Comparison of ENCODE assay signal across 8 cellular contexts in genomic region chr2:11746807-11747459, GRCh38. TPM values are rescaled to one million over a fixed set of nuclear protein-coding genes. Genes with fewer than 3 reads are reported as not detected.
DNase-seq lines count a peak whose midpoint lies in the region; ATAC-seq and TF ChIP-seq lines count a peak whose summit lies in the region.

No MANE protein-coding gene starts in this region.

- H3K4me1 Mint-ChIP-seq in activated CD4-positive, alpha-beta T cell treated with anti-CD3 and anti-CD28 coated beads for 36 hours: peaks cover 80% of the 10 kb centered on the region
- peaks cover 74% of the 10 kb centered on the region for H3K4me1 Mint-ChIP-seq in activated CD8-positive, alpha-beta memory T cell treated with anti-CD3 and anti-CD28 coated beads, Interleukin-2, amount 10 ng/mL, durations not matched to agents 7 days and 5 days
- H3K4me1 Mint-ChIP-seq in glutamatergic neuron (ENCODE audit: low read depth, unreplicated experiment): peaks cover 45% of the 10 kb centered on the region

- no peaks in the 10 kb centered on the region for H3K9me3 ChIP-seq in Karpas-422 (ENCODE audit: low read length)
- H3K9me3 ChIP-seq in parathyroid adenoma (ENCODE audit: control insufficient read depth, low read length): no peaks in the 10 kb centered on the region

- peaks cover 3% of the 10 kb centered on the region for H3K36me3 Mint-ChIP-seq in activated CD4-positive, alpha-beta T cell treated with anti-CD3 and anti-CD28 coated beads for 36 hours (ENCODE audit: low read depth)
- H3K36me3 Mint-ChIP-seq in activated CD8-positive, alpha-beta memory T cell treated with anti-CD3 and anti-CD28 coated beads, Interleukin-2, amount 10 ng/mL, durations not matched to agents 7 days and 5 days: peaks cover 6% of the 10 kb centered on the region
- H3K36me3 Mint-ChIP-seq in glutamatergic neuron (ENCODE audit: unreplicated experiment): no peaks in the 10 kb centered on the region

- peaks cover 63% of the 10 kb centered on the region for H3K4me1 ChIP-seq in Karpas-422 (ENCODE audit: low read length)
- H3K4me1 ChIP-seq in parathyroid adenoma: peaks cover 16% of the 10 kb centered on the region

- no peaks in the 10 kb centered on the region for H3K9me2 ChIP-seq in Karpas-422 (replicated peaks; ENCODE audit: insufficient read depth, low read length)

- H3K27me3 Mint-ChIP-seq in activated CD4-positive, alpha-beta T cell treated with anti-CD3 and anti-CD28 coated beads for 36 hours: no peaks in the 10 kb centered on the region
- no peaks in the 10 kb centered on the region for H3K27me3 Mint-ChIP-seq in activated CD8-positive, alpha-beta memory T cell treated with anti-CD3 and anti-CD28 coated beads, Interleukin-2, amount 10 ng/mL, durations not matched to agents 7 days and 5 days
- peaks cover 18% of the 10 kb centered on the region for H3K27me3 Mint-ChIP-seq in glutamatergic neuron (ENCODE audit: unreplicated experiment)

- POLR2A ChIA-PET in activated CD4-positive, alpha-beta T cell treated with anti-CD3 and anti-CD28 coated beads for 36 hours (lab: Charles Lee): interaction anchor here (1.0 kb wide), 1 partner anchor 36 kb away, joined by 3 read pairs; no protein-coding TSS in a partner anchor

- H4K20me1 ChIP-seq in Karpas-422 (ENCODE audit: insufficient read depth, low read depth, low read length): peaks cover 56% of the 10 kb centered on the region

- H2AFZ ChIP-seq in Karpas-422 (ENCODE audit: low read length): 0 out of 2 replicates have a peak overlapping the region, but pooled peaks have one; percentile 37
- H2AFZ ChIP-seq in parathyroid adenoma: peak overlapping the region; percentile 72

- H3K9me3 Mint-ChIP-seq in activated CD4-positive, alpha-beta T cell treated with anti-CD3 and anti-CD28 coated beads for 36 hours (ENCODE audit: low read depth): no peaks in the 10 kb centered on the region
- H3K9me3 Mint-ChIP-seq in activated CD8-positive, alpha-beta memory T cell treated with anti-CD3 and anti-CD28 coated beads, Interleukin-2, amount 10 ng/mL, durations not matched to agents 7 days and 5 days (ENCODE audit: low read depth): no peaks in the 10 kb centered on the region
- H3K9me3 Mint-ChIP-seq in glutamatergic neuron (ENCODE audit: unreplicated experiment): peaks cover 7% of the 10 kb centered on the region

- H3K27ac ChIP-seq in Karpas-422 (ENCODE audit: low read length) (no peak overlapping the region), parathyroid adenoma (peak overlapping the region; percentile 87)

- DNase-seq in activated CD4-positive, alpha-beta T cell treated with anti-CD3 and anti-CD28 coated beads for 36 hours: peak; percentile 44
- DNase-seq in activated CD4-positive, alpha-beta T cell treated with anti-CD3 and anti-CD28 coated beads for 48 hours: no peak
- peak; percentile 65 for DNase-seq in Karpas-422
- DNase-seq in activated CD8-positive, alpha-beta memory T cell treated with anti-CD3 and anti-CD28 coated beads, Interleukin-2, amount 10 ng/mL, durations not matched to agents 7 days and 5 days: no peak
- DNase-seq in glutamatergic neuron: peak; percentile 34
- DNase-seq in H4 (ENCODE audit: low spot score): no peak

- intact Hi-C loops in activated CD4-positive, alpha-beta T cell treated with anti-CD3 and anti-CD28 coated beads for 36 hours (cut with DNase I, micrococcal nuclease): loop anchor here in 1 of 2 experiments (1.0 to 5.0 kb wide), 6 partner anchors 32 to 934 kb away; partner anchors contain the start of genes E2F6, PDIA6 and SLC66A3

- peak; percentile 14 for ATAC-seq in activated CD4-positive, alpha-beta T cell treated with anti-CD3 and anti-CD28 coated beads for 36 hours
- ATAC-seq in activated CD8-positive, alpha-beta memory T cell treated with anti-CD3 and anti-CD28 coated beads, Interleukin-2, amount 10 ng/mL, durations not matched to agents 7 days and 5 days: peak; percentile 49
- no peak for ATAC-seq in HG03108 (IDR thresholded peaks at IDR 0.05; ENCODE audit: unreplicated experiment)

- peak overlapping the region; percentile 94 for H3K4me2 ChIP-seq in Karpas-422 (ENCODE audit: low read depth, low read length, poor library complexity, severe bottlenecking)
- H3K4me2 ChIP-seq in parathyroid adenoma (ENCODE audit: low read length): peak overlapping the region; percentile 93

- peak overlapping the region; percentile 85 for H3K4me3 Mint-ChIP-seq in activated CD4-positive, alpha-beta T cell treated with anti-CD3 and anti-CD28 coated beads for 36 hours
- peak overlapping the region; percentile 92 for H3K4me3 Mint-ChIP-seq in activated CD8-positive, alpha-beta memory T cell treated with anti-CD3 and anti-CD28 coated beads, Interleukin-2, amount 10 ng/mL, durations not matched to agents 7 days and 5 days
- H3K4me3 Mint-ChIP-seq in glutamatergic neuron (ENCODE audit: unreplicated experiment): peak overlapping the region; percentile 96

- H3K79me2 ChIP-seq in Karpas-422 (ENCODE audit: low read length) (no peaks in the 10 kb centered on the region), parathyroid adenoma (peaks cover 53% of the 10 kb centered on the region)

- TF ChIP-seq CTCF in glutamatergic neuron (IDR thresholded peaks at IDR 0.05; ENCODE audit: partially characterized antibody, unreplicated experiment) (no peak), parathyroid adenoma (IDR thresholded peaks at IDR 0.05) (no peak)

- H3K9ac ChIP-seq in Karpas-422 (ENCODE audit: low read length) (peak overlapping the region; percentile 64), parathyroid adenoma (peak overlapping the region; percentile 70)

- peak overlapping the region; percentile 70 for H3K4me3 ChIP-seq in Karpas-422 (ENCODE audit: low read length)
- H3K4me3 ChIP-seq in parathyroid adenoma (ENCODE audit: low read depth, low read length): peak overlapping the region; percentile 62

- CTCF ChIA-PET in activated CD4-positive, alpha-beta T cell treated with anti-CD3 and anti-CD28 coated beads for 36 hours (lab: Charles Lee): interaction anchor here (0.7 to 1.8 kb wide), 7 partner anchors 11 to 118 kb away, joined by 3 to 16 read pairs (median 3); no protein-coding TSS in a partner anchor
- CTCF ChIA-PET in activated CD8-positive, alpha-beta memory T cell treated with anti-CD3 and anti-CD28 coated beads, Interleukin-2, amount 10 ng/mL, durations not matched to agents 7 days and 5 days (lab: Charles Lee): interaction anchor here (0.6 to 24.4 kb wide), 7 partner anchors 8 to 53 kb away, joined by 3 to 401 read pairs (median 6); no protein-coding TSS in a partner anchor

- H3K36me3 ChIP-seq in Karpas-422 (ENCODE audit: insufficient read depth, low read length) (no peaks in the 10 kb centered on the region), parathyroid adenoma (ENCODE audit: control insufficient read depth, insufficient read depth, low read length) (no peaks in the 10 kb centered on the region)

- H3K27me3 ChIP-seq in Karpas-422 (ENCODE audit: low read length) (no peaks in the 10 kb centered on the region), parathyroid adenoma (ENCODE audit: control insufficient read depth, insufficient read depth, low read length) (no peaks in the 10 kb centered on the region)

- peak overlapping the region; percentile 85 for H3K27ac Mint-ChIP-seq in activated CD4-positive, alpha-beta T cell treated with anti-CD3 and anti-CD28 coated beads for 36 hours
- peak overlapping the region; percentile 96 for H3K27ac Mint-ChIP-seq in activated CD8-positive, alpha-beta memory T cell treated with anti-CD3 and anti-CD28 coated beads, Interleukin-2, amount 10 ng/mL, durations not matched to agents 7 days and 5 days
- peak overlapping the region; percentile 93 for H3K27ac Mint-ChIP-seq in glutamatergic neuron (ENCODE audit: unreplicated experiment)

RNA-seq across cellular contexts. Expression of gene LPIN1, which starts 0.5 kb away (rescaled TPM):
- total RNA-seq in activated CD4-positive, alpha-beta T cell treated with anti-CD3 and anti-CD28 coated beads for 36 hours: 10 to 100 TPM; 40.6 to 42.9 TPM
- 4.9 and 10.8 TPM in 2 replicates for total RNA-seq in Karpas-422 (2014; rRNA removed; shearing (Covaris generic); ENCODE audit: low replicate concordance)
- total RNA-seq in activated CD8-positive, alpha-beta memory T cell treated with anti-CD3 and anti-CD28 coated beads, Interleukin-2, amount 10 ng/mL, durations not matched to agents 7 days and 5 days: 10 to 100 TPM; 57.1 to 76.4 TPM
- 142 TPM for total RNA-seq in glutamatergic neuron (ENCODE audit: unreplicated experiment)
- 21.1 and 27.9 TPM in 2 replicates for total RNA-seq in H4 (2014; rRNA removed; shearing (Covaris generic))

Comparison
In these comparisons a context has a peak if more than half of its experiments do, and no peak if none do; other contexts are left out.
1. DNase-seq: peak in activated CD4-positive, alpha-beta T cell treated with anti-CD3 and anti-CD28 coated beads for 36 hours (single experiment), Karpas-422 (single experiment) and glutamatergic neuron (single experiment); none in activated CD4-positive, alpha-beta T cell treated with anti-CD3 and anti-CD28 coated beads for 48 hours (single experiment), activated CD8-positive, alpha-beta memory T cell treated with anti-CD3 and anti-CD28 coated beads, Interleukin-2, amount 10 ng/mL, durations not matched to agents 7 days and 5 days (single experiment) and H4 (single experiment).
2. Peak in every context shown above with its lines, with median percentiles within 50 percentile points of each other: H3K27ac Mint-ChIP-seq and H3K4me3 Mint-ChIP-seq.